2 cellular contexts compared by ENCODE assay signal in genomic region chr2:100018312-100018711, GRCh38.
TF ChIP-seq lines count a peak whose summit lies in the region.

No MANE protein-coding gene starts in this region.

TF ChIP-seq in SK-N-SH, 30 proteins besides CTCF, POLR2A, EP300 and RAD21 (continued from another document):
- TF ChIP-seq RFX5 (IDR thresholded peaks at IDR 0.05; ENCODE audit: low read length) (no peak), GABPA (IDR thresholded peaks at IDR 0.05; ENCODE audit: low read depth) (no peak), POLR2AphosphoS5 (IDR thresholded peaks at IDR 0.05; ENCODE audit: low read depth, low read length) (no peak), USF2 (IDR thresholded peaks at IDR 0.05; ENCODE audit: borderline replicate concordance, low read depth, low read length) (no peak), FOXJ3 (CRISPR knock-in tag; IDR thresholded peaks at IDR 0.05) (no peak), JUND (IDR thresholded peaks at IDR 0.05) (no peak), REST (IDR thresholded peaks at IDR 0.05; ENCODE audit: low read depth, low read length) (no peak), NRF1 (IDR thresholded peaks at IDR 0.05; ENCODE audit: low read depth, low read length) (no peak), CHD2 (IDR thresholded peaks at IDR 0.05; ENCODE audit: low read length, partially characterized antibody) (no peak), SMC3 (IDR thresholded peaks at IDR 0.05; ENCODE audit: low read depth, low read length) (no peak), YY1 (IDR thresholded peaks at IDR 0.05; ENCODE audit: low read depth) (no peak), RXRA (IDR thresholded peaks at IDR 0.05; ENCODE audit: borderline replicate concordance, low read depth) (no peak)
- TF ChIP-seq, protein P1, sequence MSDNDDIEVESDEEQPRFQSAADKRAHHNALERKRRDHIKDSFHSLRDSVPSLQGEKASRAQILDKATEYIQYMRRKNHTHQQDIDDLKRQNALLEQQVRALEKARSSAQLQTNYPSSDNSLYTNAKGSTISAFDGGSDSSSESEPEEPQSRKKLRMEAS (IDR thresholded peaks at IDR 0.05; ENCODE audit: low read depth), result no peak

TF ChIP-seq in SK-N-SH treated with all-trans-retinoic acid at 6 μM for 48 hours, 23 proteins besides CTCF, POLR2A, EP300 and RAD21 (continued from another document):
- TF ChIP-seq POU6F1 (CRISPR knock-in tag; IDR thresholded peaks at IDR 0.05; ENCODE audit: borderline replicate concordance, low read depth), result no peak
- TF ChIP-seq CSDC2 (CRISPR knock-in tag; IDR thresholded peaks at IDR 0.05), result no peak
- TF ChIP-seq ZNF70 (CRISPR knock-in tag; IDR thresholded peaks at IDR 0.05), result no peak
- TF ChIP-seq CSRNP3 (CRISPR knock-in tag; IDR thresholded peaks at IDR 0.05), result no peak
- no peak for TF ChIP-seq ISL1 (CRISPR knock-in tag; IDR thresholded peaks at IDR 0.05)
TF ChIP-seq in SK-N-SH treated with all-trans-retinoic acid at 6 μM for 48 hours: peak in this region for 0.
